ENCODE assay signal across 8 cellular contexts in genomic region chr14:97977711-97978261, GRCh38.
DNase-seq lines count a peak whose midpoint lies in the region; ATAC-seq, FAIRE-seq and TF ChIP-seq lines count a peak whose summit lies in the region.

No MANE protein-coding gene starts in this region.

- no peaks in the 10 kb centered on the region for H3K36me3 ChIP-seq in SK-N-SH (replicated peaks in 1 of 2; ENCODE audit: control insufficient read depth in 1 of 2, insufficient read depth in 2 of 2, low read length in 1 of 2)
- no peaks in the 10 kb centered on the region for H3K36me3 ChIP-seq in sigmoid colon

- CTCF ChIA-PET in SK-N-SH (lab: Yijun Ruan, JAX) = interaction anchor here (1.0 kb wide), 2 partner anchors 18 to 47 kb away, joined by 3 to 4 read pairs; no protein-coding TSS in a partner anchor

- no peak overlapping the region for H3K27ac Mint-ChIP-seq in HFFc6

- H2AFZ ChIP-seq in SK-N-SH (ENCODE audit: low read depth) = no peak overlapping the region

- H3K4me1 ChIP-seq in SK-N-SH (ENCODE audit: control insufficient read depth in 1 of 2, insufficient read depth in 2 of 2, low read depth in 1 of 2, low read length in 1 of 2) = peaks cover 0 to 9% of the 10 kb centered on the region in 2 experiments; a peak in 2 of 4 replicates
- no peaks in the 10 kb centered on the region for H3K4me1 ChIP-seq in foreskin keratinocyte
- peaks cover 0 to 39% (median 33%) of the 10 kb centered on the region in 4 donors for H3K4me1 ChIP-seq in sigmoid colon

- no peaks in the 10 kb centered on the region for H4K20me1 ChIP-seq in SK-N-SH (ENCODE audit: insufficient read depth)

- H3K4me1 Mint-ChIP-seq in HFFc6 (ENCODE audit: low read depth) = no peaks in the 10 kb centered on the region

- H3K27me3 Mint-ChIP-seq in HFFc6 (ENCODE audit: insufficient read depth) = no peaks in the 10 kb centered on the region

- H3K9me2 ChIP-seq in SK-N-SH = no peaks in the 10 kb centered on the region

- no peaks in the 10 kb centered on the region for H3F3A ChIP-seq in SK-N-SH (replicated peaks; ENCODE audit: insufficient read depth)

- TF ChIP-seq RAD21 in SK-N-SH (IDR thresholded peaks at IDR 0.05; ENCODE audit: low read length) = no peak

- no peak overlapping the region; a peak in 1 of 4 replicates for H3K4me3 ChIP-seq in SK-N-SH (ENCODE audit: low read depth in 2 of 2, low read length in 1 of 2)
- H3K4me3 ChIP-seq in sigmoid colon = peak overlapping the region; percentile 28 to 51 (median 46)

- H3K27ac ChIP-seq in SK-N-SH (ENCODE audit: low read depth in 2 of 2, low read length in 1 of 2) (no peak overlapping the region), foreskin keratinocyte (peak overlapping the region; percentile 70), sigmoid colon (peak overlapping the region; percentile 75 to 83 (median 80))

- WGBS in SK-N-SH (ENCODE audit: low lambda C conversion rate) = 21% methylated on average over 7 of the region's 17 CpGs
- 8 to 54% methylated on average over 17 of the region's 17 CpGs for WGBS in sigmoid colon, 2 donors

- DNase-seq in SK-N-SH = peak; percentile 60
- DNase-seq in activated T-cell treated with anti-CD3 and anti-CD28 coated beads, Interleukin-2, amount 50 U/mL, for 48 hours = peak; percentile 84 to 87
- DNase-seq in foreskin keratinocyte = peak; percentile 12 to 47
- DNase-seq in sigmoid colon = peak; percentile 91
- peak; percentile 64 for DNase-seq in urothelium cell line (ENCODE audit: low spot score)
- no peak for DNase-seq in 8988T
- no peak for DNase-seq in HFFc6

- POLR2A ChIA-PET in SK-N-SH (lab: Yijun Ruan, JAX) = no interaction called here

- no peaks in the 10 kb centered on the region for H3K27me3 ChIP-seq in SK-N-SH (ENCODE audit: insufficient read depth)
- no peaks in the 10 kb centered on the region for H3K27me3 ChIP-seq in foreskin keratinocyte
- no peaks in the 10 kb centered on the region for H3K27me3 ChIP-seq in sigmoid colon

- no peak overlapping the region for H3K9ac ChIP-seq in SK-N-SH

- H3K79me2 ChIP-seq in SK-N-SH (ENCODE audit: insufficient read depth) = no peaks in the 10 kb centered on the region

- no peak for FAIRE-seq in urothelium cell line (lab: Jason Lieb, UNC)

- no peak for TF ChIP-seq POLR2A in sigmoid colon (IDR thresholded peaks at IDR 0.05)

- TF ChIP-seq CTCF in SK-N-SH (IDR thresholded peaks at IDR 0.05) = no peak
- TF ChIP-seq CTCF in foreskin keratinocyte (conservative IDR thresholded peaks at IDR 0.05) = no peak
- no peak for TF ChIP-seq CTCF in sigmoid colon (IDR thresholded peaks at IDR 0.05)
- TF ChIP-seq CTCF in HFFc6 (IDR thresholded peaks at IDR 0.05) = no peak

- no peak; the same call in 2 of the 3 replicates for ATAC-seq in SK-N-SH treated with all-trans-retinoic acid at 6 μM for 48 hours
- peak; percentile 76 for ATAC-seq in foreskin keratinocyte

- no peak for TF ChIP-seq EP300 in SK-N-SH (IDR thresholded peaks at IDR 0.05; ENCODE audit: borderline replicate concordance in 1 of 2, low read depth in 1 of 2, low read length in 1 of 2)
- TF ChIP-seq EP300 in sigmoid colon (IDR thresholded peaks at IDR 0.05) = no peak

- H3K4me3 Mint-ChIP-seq in HFFc6 = no peak overlapping the region

- H3K9me3 ChIP-seq in SK-N-SH = no peaks in the 10 kb centered on the region
- no peaks in the 10 kb centered on the region for H3K9me3 ChIP-seq in sigmoid colon

- intact Hi-C loops in sigmoid colon (cut with DNase I) = no loop called here

- peaks cover 55% of the 10 kb centered on the region for H3K9me3 Mint-ChIP-seq in HFFc6

- H3K4me2 ChIP-seq in SK-N-SH = no peak overlapping the region; the same call in 1 of the 2 replicates

- H3K36me3 Mint-ChIP-seq in HFFc6 (ENCODE audit: low read depth) = no peaks in the 10 kb centered on the region

TF ChIP-seq in SK-N-SH, 30 proteins besides CTCF, POLR2A, EP300 and RAD21:
- no peak for TF ChIP-seq FOXJ3 (CRISPR knock-in tag; IDR thresholded peaks at IDR 0.05)
- no peak for TF ChIP-seq GABPA (IDR thresholded peaks at IDR 0.05; ENCODE audit: low read depth)
- TF ChIP-seq CHD2 (IDR thresholded peaks at IDR 0.05; ENCODE audit: low read length, partially characterized antibody) = no peak
- TF ChIP-seq, protein P1, sequence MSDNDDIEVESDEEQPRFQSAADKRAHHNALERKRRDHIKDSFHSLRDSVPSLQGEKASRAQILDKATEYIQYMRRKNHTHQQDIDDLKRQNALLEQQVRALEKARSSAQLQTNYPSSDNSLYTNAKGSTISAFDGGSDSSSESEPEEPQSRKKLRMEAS (IDR thresholded peaks at IDR 0.05; ENCODE audit: low read depth) = no peak
- no peak for TF ChIP-seq USF2 (IDR thresholded peaks at IDR 0.05; ENCODE audit: borderline replicate concordance, low read depth, low read length)
- no peak for TF ChIP-seq FOXM1 (IDR thresholded peaks at IDR 0.05; ENCODE audit: low read depth)
- no peak for TF ChIP-seq POLR2AphosphoS5 (IDR thresholded peaks at IDR 0.05; ENCODE audit: low read depth, low read length)

TF ChIP-seq in SK-N-SH treated with all-trans-retinoic acid at 6 μM for 48 hours, 23 proteins besides CTCF, POLR2A, EP300 and RAD21:
- TF ChIP-seq, protein P2, sequence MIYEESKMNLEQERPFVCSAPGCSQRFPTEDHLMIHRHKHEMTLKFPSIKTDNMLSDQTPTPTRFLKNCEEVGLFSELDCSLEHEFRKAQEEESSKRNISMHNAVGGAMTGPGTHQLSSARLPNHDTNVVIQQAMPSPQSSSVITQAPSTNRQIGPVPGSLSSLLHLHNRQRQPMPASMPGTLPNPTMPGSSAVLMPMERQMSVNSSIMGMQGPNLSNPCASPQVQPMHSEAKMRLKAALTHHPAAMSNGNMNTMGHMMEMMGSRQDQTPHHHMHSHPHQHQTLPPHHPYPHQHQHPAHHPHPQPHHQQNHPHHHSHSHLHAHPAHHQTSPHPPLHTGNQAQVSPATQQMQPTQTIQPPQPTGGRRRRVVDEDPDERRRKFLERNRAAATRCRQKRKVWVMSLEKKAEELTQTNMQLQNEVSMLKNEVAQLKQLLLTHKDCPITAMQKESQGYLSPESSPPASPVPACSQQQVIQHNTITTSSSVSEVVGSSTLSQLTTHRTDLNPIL (CRISPR knock-in tag; IDR thresholded peaks at IDR 0.05; ENCODE audit: low read depth) = no peak
- no peak for TF ChIP-seq CSRNP3 (CRISPR knock-in tag; IDR thresholded peaks at IDR 0.05)
- no peak for TF ChIP-seq TOX (CRISPR knock-in tag; IDR thresholded peaks at IDR 0.05; ENCODE audit: borderline replicate concordance)
- no peak for TF ChIP-seq PPARA (CRISPR knock-in tag; IDR thresholded peaks at IDR 0.05; ENCODE audit: borderline replicate concordance)
- TF ChIP-seq GLIS3 (CRISPR knock-in tag; IDR thresholded peaks at IDR 0.05) = no peak
TF ChIP-seq in SK-N-SH treated with all-trans-retinoic acid at 6 μM for 48 hours: peak in this region for 0.

Comparison
In these comparisons a context has a peak if more than half of its experiments do, and no peak if none do; other contexts are left out.
1. DNase-seq: peak in SK-N-SH (single experiment), activated T-cell treated with anti-CD3 and anti-CD28 coated beads, Interleukin-2, amount 50 U/mL, for 48 hours (2 of 2), foreskin keratinocyte (2 of 2), sigmoid colon (single experiment) and urothelium cell line (single experiment); none in 8988T (single experiment) and HFFc6 (single experiment).
2. H3K27ac ChIP-seq: peak in foreskin keratinocyte (single experiment) and sigmoid colon (4 of 4); none in SK-N-SH (0 of 2).
3. H3K4me3 ChIP-seq: peak in sigmoid colon (4 of 4); none in SK-N-SH (0 of 2).